11 cellular contexts compared by ENCODE assay signal in genomic region chr11:45993438-45994064, GRCh38.
DNase-seq lines count a peak whose midpoint lies in the region; ATAC-seq and TF ChIP-seq lines count a peak whose summit lies in the region.
"Had no signal": no experiment of that assay in that cellular context is flagged by ENCODE, and none has a peak within 500 bp of the region (broad histone marks: within the 10 kb centered on the region; RNA-seq: fewer than 3 reads in every experiment).

No MANE protein-coding gene starts in this region.

- H3K27me3 Mint-ChIP-seq in brain, result no peaks in the 10 kb centered on the region
- no peaks in the 10 kb centered on the region for H3K27me3 Mint-ChIP-seq in T-helper 2 cell treated with Interferon-gamma antibody and Interleukin-4, amounts not matched to agents 5 μg/mL and 100 μg/mL, for 36 hours (ENCODE audit: low read depth)
- H3K27me3 Mint-ChIP-seq: activated CD4-positive, alpha-beta T cell treated with anti-CD3 and anti-CD28 coated beads, Interleukin-2, amount 10 ng/mL, durations not matched to agents 7 days and 5 days; CD4-positive, alpha-beta T cell had no signal

- peak overlapping the region; percentile 35 to 77 (median 60) for H3K4me3 Mint-ChIP-seq in brain
- no peak overlapping the region for H3K4me3 Mint-ChIP-seq in T-helper 2 cell treated with Interferon-gamma antibody and Interleukin-4, amounts not matched to agents 5 μg/mL and 100 μg/mL, for 36 hours
- H3K4me3 Mint-ChIP-seq: activated CD4-positive, alpha-beta T cell treated with anti-CD3 and anti-CD28 coated beads, Interleukin-2, amount 10 ng/mL, durations not matched to agents 7 days and 5 days; CD4-positive, alpha-beta T cell had no signal

- TF ChIP-seq CTCF in brain (conservative IDR thresholded peaks at IDR 0.05), result no peak

- no peaks in the 10 kb centered on the region for H3K36me3 Mint-ChIP-seq in brain
- H3K36me3 Mint-ChIP-seq in T-helper 2 cell treated with Interferon-gamma antibody and Interleukin-4, amounts not matched to agents 5 μg/mL and 100 μg/mL, for 36 hours (ENCODE audit: low read depth), result no peaks in the 10 kb centered on the region

- ATAC-seq in left ventricle myocardium superior, result peak; percentile 91
- no peak for ATAC-seq in HG02884 (IDR thresholded peaks at IDR 0.05; ENCODE audit: unreplicated experiment)

- peaks cover 84% of the 10 kb centered on the region for H3K4me1 Mint-ChIP-seq in brain
- no peaks in the 10 kb centered on the region for H3K4me1 Mint-ChIP-seq in T-helper 2 cell treated with Interferon-gamma antibody and Interleukin-4, amounts not matched to agents 5 μg/mL and 100 μg/mL, for 36 hours (ENCODE audit: low read depth)
- H3K4me1 Mint-ChIP-seq: activated CD4-positive, alpha-beta T cell treated with anti-CD3 and anti-CD28 coated beads, Interleukin-2, amount 10 ng/mL, durations not matched to agents 7 days and 5 days had no signal

- H3K27ac ChIP-seq in HUES48 (ENCODE audit: low read depth, low read length), result peak overlapping the region; percentile 86
- H3K27ac ChIP-seq: RWPE1 had no signal

- peak overlapping the region; percentile 79 to 95 (median 93) for H3K27ac Mint-ChIP-seq in brain
- no peak overlapping the region for H3K27ac Mint-ChIP-seq in T-helper 2 cell treated with Interferon-gamma antibody and Interleukin-4, amounts not matched to agents 5 μg/mL and 100 μg/mL, for 36 hours
- H3K27ac Mint-ChIP-seq: activated CD4-positive, alpha-beta T cell treated with anti-CD3 and anti-CD28 coated beads, Interleukin-2, amount 10 ng/mL, durations not matched to agents 7 days and 5 days; CD4-positive, alpha-beta T cell had no signal

- H3K4me3 ChIP-seq in HUES48 (ENCODE audit: low read depth, low read length), result no peak overlapping the region

- H3K27me3 ChIP-seq in HUES48 (ENCODE audit: control insufficient read depth, insufficient read depth, low read length), result no peaks in the 10 kb centered on the region

- no peaks in the 10 kb centered on the region for H3K9me3 Mint-ChIP-seq in brain
- H3K9me3 Mint-ChIP-seq in T-helper 2 cell treated with Interferon-gamma antibody and Interleukin-4, amounts not matched to agents 5 μg/mL and 100 μg/mL, for 36 hours, result no peaks in the 10 kb centered on the region
- H3K9me3 Mint-ChIP-seq: activated CD4-positive, alpha-beta T cell treated with anti-CD3 and anti-CD28 coated beads, Interleukin-2, amount 10 ng/mL, durations not matched to agents 7 days and 5 days; CD4-positive, alpha-beta T cell had no signal

- intact Hi-C loops in left ventricle myocardium superior (cut with micrococcal nuclease), result no loop called here

- H3K4me1 ChIP-seq in HUES48 (ENCODE audit: control insufficient read depth, insufficient read depth, low read length), result peaks cover 58% of the 10 kb centered on the region

- 0 out of 2 replicates have a peak overlapping the region, but pooled peaks have one; percentile 13 for H3K9ac ChIP-seq in HUES48 (ENCODE audit: low read depth, low read length)

- peak; percentile 69 for DNase-seq in left ventricle myocardium superior
- DNase-seq in pons (ENCODE audit: low spot score), result peak; percentile 94
- DNase-seq in DMS153 (lab: John Stamatoyannopoulos, UW), result no peak
- DNase-seq in T-helper 2 cell treated with Interferon-gamma antibody and Interleukin-4, amounts not matched to agents 5 μg/mL and 100 μg/mL, for 36 hours (ENCODE audit: low spot score), result no peak
- DNase-seq in activated CD4-positive, alpha-beta T cell treated with anti-CD3 and anti-CD28 coated beads for 1 hour, result no peak
- DNase-seq: activated CD4-positive, alpha-beta T cell treated with anti-CD3 and anti-CD28 coated beads, Interleukin-2, amount 10 ng/mL, durations not matched to agents 7 days and 5 days; CD4-positive, alpha-beta T cell had no signal

- H3K36me3 ChIP-seq in HUES48 (ENCODE audit: control insufficient read depth, insufficient read depth, low read length), result no peaks in the 10 kb centered on the region

- H3K9me3 ChIP-seq in HUES48 (ENCODE audit: control insufficient read depth, insufficient read depth, low read length), result no peaks in the 10 kb centered on the region

Comparison
In these comparisons a context has a peak if more than half of its experiments do, and no peak if none do; other contexts are left out.
1. DNase-seq: peak in left ventricle myocardium superior (single experiment) and pons (single experiment); none in DMS153 (single experiment), T-helper 2 cell treated with Interferon-gamma antibody and Interleukin-4, amounts not matched to agents 5 μg/mL and 100 μg/mL, for 36 hours (single experiment) and activated CD4-positive, alpha-beta T cell treated with anti-CD3 and anti-CD28 coated beads for 1 hour (single experiment).